In the genomic region with DNA sequence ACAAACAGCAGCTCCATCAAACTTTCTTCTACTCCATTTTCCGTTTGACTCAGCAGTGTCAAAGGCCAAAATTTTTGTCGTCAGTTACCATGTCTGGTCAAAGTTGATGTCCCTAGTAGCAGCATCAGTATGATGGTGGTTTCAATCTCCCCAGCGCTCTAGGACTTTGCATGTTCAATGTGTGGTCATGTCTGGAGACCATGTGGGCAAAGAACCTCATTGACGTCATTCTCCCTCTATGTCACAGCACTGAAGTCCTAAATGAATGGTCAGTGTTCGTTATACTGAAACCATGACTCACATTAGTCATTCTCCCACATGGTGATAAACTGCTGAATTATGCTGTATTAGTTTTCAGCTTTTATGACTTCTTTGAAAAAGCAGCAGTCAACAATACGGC, we compare ENCODE assay signal across 8 cellular contexts. TPM values are rescaled to one million over a fixed set of nuclear protein-coding genes. Genes with fewer than 3 reads are reported as not detected.
DNase-seq lines count a peak whose midpoint lies in the region; ATAC-seq, FAIRE-seq and TF ChIP-seq lines count a peak whose summit lies in the region.

No MANE protein-coding gene starts in this region.

- peak overlapping the region; percentile 16 for H2AFZ ChIP-seq in astrocyte (ENCODE audit: low read depth, low read length)

- TF ChIP-seq CTCF in astrocyte (IDR thresholded peaks at IDR 0.05; ENCODE audit: insufficient read depth, low read depth, low read length) = no peak

- H3K4me2 ChIP-seq in astrocyte (ENCODE audit: low read length) = peak overlapping the region; percentile 49

- H3K79me2 ChIP-seq in astrocyte (ENCODE audit: insufficient read depth, low read length) = no peaks in the 10 kb centered on the region

- no peaks in the 10 kb centered on the region for H3K27me3 Mint-ChIP-seq in astrocyte (ENCODE audit: low read depth, unreplicated experiment)
- peaks cover 17% of the 10 kb centered on the region for H3K27me3 Mint-ChIP-seq in activated CD4-positive, alpha-beta T cell treated with anti-CD3 and anti-CD28 coated beads, Interleukin-2, amount 10 ng/mL, durations not matched to agents 7 days and 5 days

- peak overlapping the region; percentile 65 for H3K9ac ChIP-seq in astrocyte (ENCODE audit: low read length)

- no peaks in the 10 kb centered on the region for H3K9me3 Mint-ChIP-seq in astrocyte (ENCODE audit: unreplicated experiment)
- no peaks in the 10 kb centered on the region for H3K9me3 Mint-ChIP-seq in activated CD4-positive, alpha-beta T cell treated with anti-CD3 and anti-CD28 coated beads, Interleukin-2, amount 10 ng/mL, durations not matched to agents 7 days and 5 days

- H4K20me1 ChIP-seq in astrocyte (ENCODE audit: insufficient read depth, low read length) = no peaks in the 10 kb centered on the region

- H3K9me3 ChIP-seq in astrocyte (ENCODE audit: insufficient read depth, low read depth, low read length) = no peaks in the 10 kb centered on the region

- no peaks in the 10 kb centered on the region for H3K36me3 ChIP-seq in astrocyte (ENCODE audit: insufficient read depth, low read length)

- DNase-seq in AG08395 (ENCODE audit: low spot score) (peak; percentile 78), GM19240 (ENCODE audit: insufficient read length, low spot score) (peak; percentile 5), astrocyte (ENCODE audit: low read depth) (peak; percentile 100), HUDEP-2 (lab: John Stamatoyannopoulos, UW; ENCODE audit: unreplicated experiment in 76 of 76) (no peak), putamen (ENCODE audit: low spot score) (no peak)
- DNase-seq in activated CD4-positive, alpha-beta T cell treated with anti-CD3 and anti-CD28 coated beads, Interleukin-2, amount 10 ng/mL, durations not matched to agents 7 days and 5 days = no peak

- no peaks in the 10 kb centered on the region for H3K27me3 ChIP-seq in astrocyte (ENCODE audit: insufficient read depth, low read length)

- ATAC-seq in HG03095 (IDR thresholded peaks at IDR 0.05; ENCODE audit: unreplicated experiment) (peak; percentile 90), esophagus mucosa (no peak)

- peak; percentile 81 for FAIRE-seq in astrocyte (lab: Jason Lieb, UNC)

- no peak overlapping the region for H3K4me3 ChIP-seq in astrocyte (ENCODE audit: insufficient read depth, low read depth, low read length)

- CTCF ChIA-PET in activated CD4-positive, alpha-beta T cell treated with anti-CD3 and anti-CD28 coated beads, Interleukin-2, amount 10 ng/mL, durations not matched to agents 7 days and 5 days (lab: Charles Lee) = interaction anchor here (1.1 to 2.2 kb wide), 7 partner anchors 23 to 63 kb away, joined by 3 to 7 read pairs (median 3); partner anchors contain the start of genes EID1 and SHC4

- H3K4me1 Mint-ChIP-seq in astrocyte (ENCODE audit: low read depth, unreplicated experiment) = peaks cover 49% of the 10 kb centered on the region
- peaks cover 3% of the 10 kb centered on the region for H3K4me1 Mint-ChIP-seq in activated CD4-positive, alpha-beta T cell treated with anti-CD3 and anti-CD28 coated beads, Interleukin-2, amount 10 ng/mL, durations not matched to agents 7 days and 5 days

- peak overlapping the region; percentile 14 for H3K27ac Mint-ChIP-seq in astrocyte (ENCODE audit: unreplicated experiment)
- H3K27ac Mint-ChIP-seq in activated CD4-positive, alpha-beta T cell treated with anti-CD3 and anti-CD28 coated beads, Interleukin-2, amount 10 ng/mL, durations not matched to agents 7 days and 5 days = no peak overlapping the region

- H3K27ac ChIP-seq in astrocyte (ENCODE audit: low read depth, low read length) = peak overlapping the region; percentile 98

- POLR2A ChIA-PET in activated CD4-positive, alpha-beta T cell treated with anti-CD3 and anti-CD28 coated beads, Interleukin-2, amount 10 ng/mL, durations not matched to agents 7 days and 5 days (lab: Charles Lee) = no interaction called here

- no peaks in the 10 kb centered on the region for H3K36me3 Mint-ChIP-seq in astrocyte (ENCODE audit: low read depth, unreplicated experiment)
- no peaks in the 10 kb centered on the region for H3K36me3 Mint-ChIP-seq in activated CD4-positive, alpha-beta T cell treated with anti-CD3 and anti-CD28 coated beads, Interleukin-2, amount 10 ng/mL, durations not matched to agents 7 days and 5 days (ENCODE audit: low read depth)

- no peak overlapping the region for H3K4me3 Mint-ChIP-seq in astrocyte (ENCODE audit: unreplicated experiment)
- no peak overlapping the region for H3K4me3 Mint-ChIP-seq in activated CD4-positive, alpha-beta T cell treated with anti-CD3 and anti-CD28 coated beads, Interleukin-2, amount 10 ng/mL, durations not matched to agents 7 days and 5 days

- peaks cover 43% of the 10 kb centered on the region for H3K4me1 ChIP-seq in astrocyte (ENCODE audit: insufficient read depth, low read length)

RNA-seq across cellular contexts. Expression of gene SHC4, which starts 23.2 kb away (rescaled TPM):
- 2.7 and 3.7 TPM in 2 replicates for total RNA-seq in astrocyte
- total RNA-seq in esophagus mucosa = not detected
- under 1 TPM; 0.30 to 0.46 TPM for total RNA-seq in activated CD4-positive, alpha-beta T cell treated with anti-CD3 and anti-CD28 coated beads, Interleukin-2, amount 10 ng/mL, durations not matched to agents 7 days and 5 days

Comparison
In these comparisons a context has a peak if more than half of its experiments do, and no peak if none do; other contexts are left out.
1. DNase-seq: peak in AG08395 (single experiment), GM19240 (single experiment) and astrocyte (single experiment); none in HUDEP-2 (0 of 76), activated CD4-positive, alpha-beta T cell treated with anti-CD3 and anti-CD28 coated beads, Interleukin-2, amount 10 ng/mL, durations not matched to agents 7 days and 5 days (single experiment) and putamen (single experiment).